8 cellular contexts compared by ENCODE assay signal in the genomic region with DNA sequence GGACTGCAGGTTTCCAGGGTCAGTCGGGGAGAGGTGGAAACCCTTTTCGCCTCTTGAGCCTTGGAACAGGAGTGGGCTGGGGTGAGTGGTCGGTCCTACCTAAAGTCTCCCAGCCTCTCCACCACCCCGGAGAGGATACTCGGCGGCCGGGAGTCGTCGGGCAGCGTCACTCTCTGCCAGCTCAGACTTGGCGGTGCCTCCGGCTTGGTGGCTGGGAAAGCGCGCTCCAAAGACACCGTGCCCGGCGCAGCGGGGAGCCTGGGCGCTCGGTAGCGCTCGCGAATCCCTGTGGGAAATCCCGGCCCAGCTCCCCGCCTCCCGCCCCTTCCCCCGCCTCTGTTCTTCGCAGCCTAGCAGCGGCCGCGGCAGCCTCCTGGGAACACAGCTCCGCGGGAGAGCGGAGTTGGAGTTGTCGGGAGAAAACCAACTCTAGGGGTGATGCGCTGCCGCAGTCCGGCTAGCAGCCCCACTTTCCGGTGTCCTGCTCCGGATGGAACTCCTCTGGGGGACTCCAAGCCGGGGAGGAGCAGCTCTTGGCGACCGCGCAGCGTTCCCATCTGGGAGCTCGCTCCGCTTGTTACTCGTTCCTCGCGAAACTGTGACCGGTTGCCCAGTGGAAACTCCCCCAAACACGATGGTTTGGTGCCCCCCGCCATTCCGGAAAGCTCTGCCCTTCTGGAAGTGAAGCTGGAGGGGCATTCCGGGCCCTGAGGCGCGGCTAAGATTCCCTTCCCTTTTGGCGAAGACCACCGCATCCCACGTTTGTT. TPM values are rescaled to one million over a fixed set of nuclear protein-coding genes. Genes with fewer than 3 reads are reported as not detected.
DNase-seq lines count a peak whose midpoint lies in the region; ATAC-seq and TF ChIP-seq lines count a peak whose summit lies in the region.

No MANE protein-coding gene starts in this region.

- TF ChIP-seq CTCF in HFFc6 (IDR thresholded peaks at IDR 0.05) (no peak), brain (conservative IDR thresholded peaks at IDR 0.05) (no peak), mesothelial cell of epicardium (IDR thresholded peaks at IDR 0.05; ENCODE audit: unreplicated experiment) (no peak)

- H3K9me3 Mint-ChIP-seq in HFFc6 (no peaks in the 10 kb centered on the region), brain (no peaks in the 10 kb centered on the region), mesothelial cell of epicardium (no peaks in the 10 kb centered on the region)

- H3K27me3 Mint-ChIP-seq in HFFc6 (ENCODE audit: insufficient read depth) (peaks cover 22% of the 10 kb centered on the region), brain (peaks cover 20% of the 10 kb centered on the region), mesothelial cell of epicardium (ENCODE audit: low read depth) (peaks cover 99% of the 10 kb centered on the region)

- H3K4me3 Mint-ChIP-seq in HFFc6 = peak overlapping the region; percentile 94
- H3K4me3 Mint-ChIP-seq in brain = peak overlapping the region; percentile 97 to 100 (median 99)
- peak overlapping the region; percentile 80 for H3K4me3 Mint-ChIP-seq in mesothelial cell of epicardium

- no peaks in the 10 kb centered on the region for H3K36me3 Mint-ChIP-seq in HFFc6 (ENCODE audit: low read depth)
- H3K36me3 Mint-ChIP-seq in brain = no peaks in the 10 kb centered on the region
- H3K36me3 Mint-ChIP-seq in mesothelial cell of epicardium = no peaks in the 10 kb centered on the region

- peak; percentile 23 for DNase-seq in AG08395 (ENCODE audit: low spot score)
- DNase-seq in HFFc6 = no peak
- no peak for DNase-seq in mesothelial cell of epicardium (ENCODE audit: low spot score in 2 of 2, unreplicated experiment in 2 of 2)
- DNase-seq in NCI-H1694 treated with DMSO at 0.1 percent for 48 hours (lab: John Stamatoyannopoulos, UW) = no peak
- DNase-seq in HuH-7.5 (ENCODE audit: low spot score) = no peak

- no peak for ATAC-seq in GM19328 (IDR thresholded peaks at IDR 0.05; ENCODE audit: unreplicated experiment)
- no peak for ATAC-seq in esophagus mucosa

- H3K4me1 Mint-ChIP-seq in HFFc6 (ENCODE audit: low read depth) (peaks cover 18% of the 10 kb centered on the region), brain (peaks cover 44% of the 10 kb centered on the region), mesothelial cell of epicardium (peaks cover 7% of the 10 kb centered on the region)

- H3K27ac Mint-ChIP-seq in HFFc6 = no peak overlapping the region
- H3K27ac Mint-ChIP-seq in brain = peak overlapping the region; percentile 73 to 99 (median 85)
- H3K27ac Mint-ChIP-seq in mesothelial cell of epicardium = no peak overlapping the region

RNA-seq across cellular contexts. Expression of gene EPHB1, which starts 1.4 kb away (rescaled TPM):
- total RNA-seq in HFFc6 (2021; fragmentation: NEBNext Ultra II Directional; extraction: Animal tissue kit (Norgen Biotek cat#: 25700)) = 1 to 10 TPM in 5 of 6 experiments, under 1 TPM in 1; 0.88 to 2.6 (median 1.0) TPM
- polyA plus RNA-seq in brain (ENCODE audit: insufficient read depth, low read depth, low replicate concordance) = 3.4 TPM
- total RNA-seq in mesothelial cell of epicardium (1.2 to 1.7 TPM (median 1.3 TPM) in 3 replicates), esophagus mucosa (0.40 TPM)

Comparison
In these comparisons a context has a peak if more than half of its experiments do, and no peak if none do; other contexts are left out.
1. H3K27ac Mint-ChIP-seq: peak in brain (5 of 5); none in HFFc6 (single experiment) and mesothelial cell of epicardium (single experiment).
2. Peak in every context shown above with its lines, with median percentiles within 50 percentile points of each other: H3K4me3 Mint-ChIP-seq.